23 cellular contexts compared by ENCODE assay signal in genomic region chr11:46722566-46723358, GRCh38. TPM values are rescaled to one million over a fixed set of nuclear protein-coding genes. Genes with fewer than 3 reads are reported as not detected.
"Had no signal": no experiment of that assay in that cellular context is flagged by ENCODE, and none has a peak within 500 bp of the region (broad histone marks: within the 10 kb centered on the region; RNA-seq: fewer than 3 reads in every experiment).

No MANE protein-coding gene starts in this region.

- H3K4me3 ChIP-seq: SJSA1, SK-N-MC had no signal

- DNase-seq: IMR-90, Kasumi-1, MM.1S, NCI-H1048, NCI-H1105, NCI-H1417, NCI-H1436 treated with DMSO at 0.1 percent for 48 hours, NCI-H1694, NCI-H187 treated with DMSO at 0.1 percent for 48 hours, NCI-H2029 treated with DMSO at 0.1 percent for 48 hours, NCI-H2227 treated with DMSO at 0.1 percent for 48 hours, NCI-H524, NCI-H69, NCI-H774, Right ventricle myocardium superior, RPMI8226, SIG-M5 had no signal

- H3K9ac ChIP-seq: KMS-11 had no signal

- H3K9me3 ChIP-seq: SJSA1 had no signal

- FAIRE-seq: RCC 7860 had no signal

- H3K27me3 ChIP-seq: SJSA1 had no signal

- H3K36me3 ChIP-seq: SJSA1 had no signal

- H3K27ac ChIP-seq: KMS-11, SJSA1, SK-N-MC had no signal

- H3K4me2 ChIP-seq: KMS-11 had no signal

RNA-seq across cellular contexts. Expression of gene F2, which starts 3.7 kb away (rescaled TPM):
- total RNA-seq: IMR-90, M059J, NCI-H460, SJSA1 had no signal
- polyA plus RNA-seq: IMR-90 had no signal
